Comparison of ENCODE assay signal across 11 cellular contexts in genomic region chr5:173919443-173919842, GRCh38. TPM values are rescaled to one million over a fixed set of nuclear protein-coding genes. Genes with fewer than 3 reads are reported as not detected.
DNase-seq lines count a peak whose midpoint lies in the region; ATAC-seq and TF ChIP-seq lines count a peak whose summit lies in the region.
"Had no signal": no experiment of that assay in that cellular context is flagged by ENCODE, and none has a peak within 500 bp of the region (broad histone marks: within the 10 kb centered on the region; RNA-seq: fewer than 3 reads in every experiment).

No MANE protein-coding gene starts in this region.

- H3K36me3 ChIP-seq in BLaER1 (no peaks in the 10 kb centered on the region), colonic mucosa (no peaks in the 10 kb centered on the region), neural cell (ENCODE audit: insufficient read depth, low read length) (no peaks in the 10 kb centered on the region)

- no peak overlapping the region for H3K9ac ChIP-seq in BLaER1
- no peak overlapping the region for H3K9ac ChIP-seq in colonic mucosa (ENCODE audit: low read depth in 2 of 2, low read length in 2 of 2)
- no peak overlapping the region for H3K9ac ChIP-seq in neural cell (ENCODE audit: low read length)

- H3K27ac ChIP-seq in BLaER1 (no peak overlapping the region), colonic mucosa (no peak overlapping the region), neural cell (ENCODE audit: low read length) (peak overlapping the region; percentile 80)

- intact Hi-C loops in colonic mucosa (cut with DNase I): no loop called here

- H2AFZ ChIP-seq in neural cell (ENCODE audit: low read depth, low read length): no peak overlapping the region

- H3K9me3 ChIP-seq in BLaER1 (no peaks in the 10 kb centered on the region), colonic mucosa (no peaks in the 10 kb centered on the region), neural cell (ENCODE audit: low read length) (no peaks in the 10 kb centered on the region)

- DNase-seq in LoVo (ENCODE audit: low spot score) (peak; percentile 47), colonic mucosa (peak; percentile 31)
- DNase-seq in stimulated activated CD8-positive, alpha-beta memory T cell treated with anti-CD3 and anti-CD28 coated beads, Interleukin-4, amount 100 ng/mL, for 48 hours: no peak
- DNase-seq: activated CD4-positive, alpha-beta T cell treated with anti-CD3 and anti-CD28 coated beads, Interleukin-2, amount 50 U/mL, for 48 hours; aorta had no signal

- TF ChIP-seq CTCF in colonic mucosa (IDR thresholded peaks at IDR 0.05) (no peak), neural cell (IDR thresholded peaks at IDR 0.05; ENCODE audit: poor library complexity, severe bottlenecking) (no peak)

- H3K4me2 ChIP-seq in BLaER1 (peak overlapping the region; percentile 83), neural cell (ENCODE audit: low read length) (peak overlapping the region; percentile 60)

- no peaks in the 10 kb centered on the region for H3K9me3 Mint-ChIP-seq in activated T-helper 17 cell treated with anti-CD3 and anti-CD28 coated beads, Interleukin-2, amount 50 U/mL, for 72 hours
- H3K9me3 Mint-ChIP-seq: stimulated activated effector memory CD8-positive, alpha-beta T cell treated with anti-CD3 and anti-CD28 coated beads, Interleukin-12 subunit alpha, Interleukin-12 subunit beta, amount 100 ng/mL, for 72 hours had no signal

- H3K79me2 ChIP-seq in neural cell (replicated peaks; ENCODE audit: insufficient read depth, low read length): peaks cover 23% of the 10 kb centered on the region

- H3K4me3 ChIP-seq in BLaER1: no peak overlapping the region
- H3K4me3 ChIP-seq in colonic mucosa: no peak overlapping the region
- peak overlapping the region; percentile 65 for H3K4me3 ChIP-seq in neural cell (ENCODE audit: low read length)

- no peaks in the 10 kb centered on the region for H3K27me3 ChIP-seq in BLaER1
- H3K27me3 ChIP-seq in colonic mucosa: no peaks in the 10 kb centered on the region
- H3K27me3 ChIP-seq in neural cell (ENCODE audit: insufficient read depth, low read depth, low read length): no peaks in the 10 kb centered on the region

- H3K27ac Mint-ChIP-seq in activated T-helper 17 cell treated with anti-CD3 and anti-CD28 coated beads, Interleukin-2, amount 50 U/mL, for 72 hours: no peak overlapping the region
- H3K27ac Mint-ChIP-seq: stimulated activated effector memory CD8-positive, alpha-beta T cell treated with anti-CD3 and anti-CD28 coated beads, Interleukin-12 subunit alpha, Interleukin-12 subunit beta, amount 100 ng/mL, for 72 hours had no signal

- no peak for TF ChIP-seq EP300 in neural cell (conservative IDR thresholded peaks at IDR 0.05; ENCODE audit: poor library complexity, severe bottlenecking)

- no peaks in the 10 kb centered on the region for H3K9me2 ChIP-seq in neural cell (ENCODE audit: insufficient read depth, low read length)

- H3K36me3 Mint-ChIP-seq in activated T-helper 17 cell treated with anti-CD3 and anti-CD28 coated beads, Interleukin-2, amount 50 U/mL, for 72 hours (ENCODE audit: low read depth): no peaks in the 10 kb centered on the region

- no peaks in the 10 kb centered on the region for H3K4me1 Mint-ChIP-seq in activated T-helper 17 cell treated with anti-CD3 and anti-CD28 coated beads, Interleukin-2, amount 50 U/mL, for 72 hours
- H3K4me1 Mint-ChIP-seq: stimulated activated effector memory CD8-positive, alpha-beta T cell treated with anti-CD3 and anti-CD28 coated beads, Interleukin-12 subunit alpha, Interleukin-12 subunit beta, amount 100 ng/mL, for 72 hours had no signal

- H4K20me1 ChIP-seq in BLaER1 (no peaks in the 10 kb centered on the region), neural cell (ENCODE audit: insufficient read depth) (no peaks in the 10 kb centered on the region)

- no peaks in the 10 kb centered on the region for H3F3A ChIP-seq in neural cell (ENCODE audit: insufficient read depth, low read length, poor library complexity, severe bottlenecking)

- no peak for ATAC-seq in activated CD4-positive, CD25-positive, alpha-beta regulatory T cell treated with anti-CD3 and anti-CD28 coated beads, Interleukin-2, amount 50 U/mL, for 24 hours
- no peak for ATAC-seq in HG02970 (IDR thresholded peaks at IDR 0.05; ENCODE audit: low FRiP score, unreplicated experiment)
- ATAC-seq in activated T-helper 17 cell treated with anti-CD3 and anti-CD28 coated beads, Interleukin-2, amount 50 U/mL, for 72 hours (replicated peaks): no peak
- ATAC-seq: stimulated activated effector memory CD8-positive, alpha-beta T cell treated with anti-CD3 and anti-CD28 coated beads, Interleukin-12 subunit alpha, Interleukin-12 subunit beta, amount 100 ng/mL, for 72 hours had no signal

- H3K4me3 Mint-ChIP-seq in activated T-helper 17 cell treated with anti-CD3 and anti-CD28 coated beads, Interleukin-2, amount 50 U/mL, for 72 hours: no peak overlapping the region
- H3K4me3 Mint-ChIP-seq: stimulated activated effector memory CD8-positive, alpha-beta T cell treated with anti-CD3 and anti-CD28 coated beads, Interleukin-12 subunit alpha, Interleukin-12 subunit beta, amount 100 ng/mL, for 72 hours had no signal

- H3K27me3 Mint-ChIP-seq in activated T-helper 17 cell treated with anti-CD3 and anti-CD28 coated beads, Interleukin-2, amount 50 U/mL, for 72 hours: no peaks in the 10 kb centered on the region

- TF ChIP-seq RAD21 in neural cell (conservative IDR thresholded peaks at IDR 0.05): no peak

- H3K4me1 ChIP-seq in BLaER1: peaks cover 87% of the 10 kb centered on the region
- H3K4me1 ChIP-seq in colonic mucosa: peaks cover 5% of the 10 kb centered on the region

TF ChIP-seq in neural cell, 6 proteins besides CTCF, POLR2A, EP300 and RAD21:
- TF ChIP-seq POLR2AphosphoS5 (IDR thresholded peaks at IDR 0.05): no peak
- TF ChIP-seq SMC3 (conservative IDR thresholded peaks at IDR 0.05; ENCODE audit: poor library complexity): no peak
- no peak for TF ChIP-seq TAF1 (IDR thresholded peaks at IDR 0.05; ENCODE audit: low read depth)
- TF ChIP-seq MXI1 (conservative IDR thresholded peaks at IDR 0.05; ENCODE audit: poor library complexity, severe bottlenecking): no peak
- TF ChIP-seq, protein P1, sequence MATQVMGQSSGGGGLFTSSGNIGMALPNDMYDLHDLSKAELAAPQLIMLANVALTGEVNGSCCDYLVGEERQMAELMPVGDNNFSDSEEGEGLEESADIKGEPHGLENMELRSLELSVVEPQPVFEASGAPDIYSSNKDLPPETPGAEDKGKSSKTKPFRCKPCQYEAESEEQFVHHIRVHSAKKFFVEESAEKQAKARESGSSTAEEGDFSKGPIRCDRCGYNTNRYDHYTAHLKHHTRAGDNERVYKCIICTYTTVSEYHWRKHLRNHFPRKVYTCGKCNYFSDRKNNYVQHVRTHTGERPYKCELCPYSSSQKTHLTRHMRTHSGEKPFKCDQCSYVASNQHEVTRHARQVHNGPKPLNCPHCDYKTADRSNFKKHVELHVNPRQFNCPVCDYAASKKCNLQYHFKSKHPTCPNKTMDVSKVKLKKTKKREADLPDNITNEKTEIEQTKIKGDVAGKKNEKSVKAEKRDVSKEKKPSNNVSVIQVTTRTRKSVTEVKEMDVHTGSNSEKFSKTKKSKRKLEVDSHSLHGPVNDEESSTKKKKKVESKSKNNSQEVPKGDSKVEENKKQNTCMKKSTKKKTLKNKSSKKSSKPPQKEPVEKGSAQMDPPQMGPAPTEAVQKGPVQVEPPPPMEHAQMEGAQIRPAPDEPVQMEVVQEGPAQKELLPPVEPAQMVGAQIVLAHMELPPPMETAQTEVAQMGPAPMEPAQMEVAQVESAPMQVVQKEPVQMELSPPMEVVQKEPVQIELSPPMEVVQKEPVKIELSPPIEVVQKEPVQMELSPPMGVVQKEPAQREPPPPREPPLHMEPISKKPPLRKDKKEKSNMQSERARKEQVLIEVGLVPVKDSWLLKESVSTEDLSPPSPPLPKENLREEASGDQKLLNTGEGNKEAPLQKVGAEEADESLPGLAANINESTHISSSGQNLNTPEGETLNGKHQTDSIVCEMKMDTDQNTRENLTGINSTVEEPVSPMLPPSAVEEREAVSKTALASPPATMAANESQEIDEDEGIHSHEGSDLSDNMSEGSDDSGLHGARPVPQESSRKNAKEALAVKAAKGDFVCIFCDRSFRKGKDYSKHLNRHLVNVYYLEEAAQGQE (IDR thresholded peaks at IDR 0.05; ENCODE audit: borderline replicate concordance): no peak
- no peak for TF ChIP-seq EZH2 (IDR thresholded peaks at IDR 0.05; ENCODE audit: borderline replicate concordance, insufficient read depth, low read length, poor library complexity, severe bottlenecking)

RNA-seq across cellular contexts. Expression of gene CPEB4, which starts 31.3 kb away (rescaled TPM):
- total RNA-seq in colonic mucosa: 10 to 100 TPM; 23.3 to 41.7 TPM
- polyA plus RNA-seq in neural cell: 37.9 and 42.2 TPM in 2 replicates
- 104 and 121 TPM in 2 replicates for polyA minus RNA-seq in neural cell
- 10 to 100 TPM; 13.3 to 15.6 TPM for total RNA-seq in activated T-helper 17 cell treated with anti-CD3 and anti-CD28 coated beads, Interleukin-2, amount 50 U/mL, for 72 hours
